Comparison of ENCODE assay signal across 29 cellular contexts in the genomic region with DNA sequence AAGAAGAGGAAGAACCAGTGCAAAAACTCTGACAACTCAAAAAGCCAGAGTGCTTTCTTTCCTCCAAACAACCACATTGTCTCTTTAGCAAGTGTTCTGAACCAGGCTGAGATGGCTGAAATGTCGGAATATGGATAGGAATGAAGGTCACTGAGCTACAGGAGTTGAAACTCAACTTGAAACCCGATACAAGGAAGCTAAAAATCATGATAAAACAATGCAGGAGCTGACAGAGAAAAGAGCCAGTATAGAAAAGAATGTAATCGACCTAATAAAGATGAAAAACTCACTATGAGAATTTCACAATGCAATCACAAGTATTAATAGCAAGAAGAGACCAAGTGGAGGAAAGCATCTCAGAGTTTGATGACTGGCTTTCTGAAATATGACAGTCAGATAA. TPM values are rescaled to one million over a fixed set of nuclear protein-coding genes. Genes with fewer than 3 reads are reported as not detected.
DNase-seq lines count a peak whose midpoint lies in the region; ATAC-seq and TF ChIP-seq lines count a peak whose summit lies in the region.
"Had no signal": no experiment of that assay in that cellular context is flagged by ENCODE, and none has a peak within 500 bp of the region (broad histone marks: within the 10 kb centered on the region; RNA-seq: fewer than 3 reads in every experiment).

No MANE protein-coding gene starts in this region.

- no peaks in the 10 kb centered on the region for H4K20me1 ChIP-seq in GM23338 (replicated peaks; ENCODE audit: insufficient read depth)
- H4K20me1 ChIP-seq: BLaER1 treated with 17β-estradiol and CSF1 and Interleukin-3, amounts not matched to agents 10 nM and 100 nM had no signal

- H3F3A ChIP-seq in GM23338 (replicated peaks; ENCODE audit: low read depth) = no peaks in the 10 kb centered on the region

- H3K79me2 ChIP-seq in GM23338 (replicated peaks; ENCODE audit: insufficient read depth) = no peaks in the 10 kb centered on the region

- DNase-seq in Calu3 (no peak), GM23338 (ENCODE audit: low spot score) (no peak), iris pigment epithelial cell (ENCODE audit: low read depth) (peak; percentile 60), NK-92 (lab: John Stamatoyannopoulos, UW; ENCODE audit: unreplicated experiment) (no peak), endodermal cell (no peak)
- no peak for DNase-seq in activated CD4-positive, alpha-beta T cell treated with anti-CD3 and anti-CD28 coated beads, Interleukin-2, amount 50 U/mL, for 1 hour
- DNase-seq: AML-193; CD4-positive, alpha-beta memory T cell; COR-L47; EL; GDM1; GOT3; HCEC 1CT; Kasumi-1; NCI-H1105; NCI-H1436 treated with DMSO at 0.1 percent for 48 hours; NCI-H187 treated with DMSO at 0.1 percent for 48 hours; NCI-H446 treated with DMSO at 0.1 percent for 48 hours; NCI-H526; NCI-H82; SHP77; SW 1271 had no signal

- H3K4me1 Mint-ChIP-seq in Calu3 (ENCODE audit: low read depth, unreplicated experiment) (peaks cover 20% of the 10 kb centered on the region), GM23338 (peaks cover 15% of the 10 kb centered on the region), endodermal cell (peaks cover 10% of the 10 kb centered on the region)

- intact Hi-C loops in Calu3 (cut with micrococcal nuclease; ENCODE audit: unreplicated experiment) = no loop called here

- no peak overlapping the region for H3K4me2 ChIP-seq in GM23338
- H3K4me2 ChIP-seq: A549 had no signal

- H3K9ac ChIP-seq in endodermal cell (ENCODE audit: extremely low read depth, low read length, poor library complexity, severe bottlenecking) = no peak overlapping the region
- H3K9ac ChIP-seq: BLaER1 treated with 17β-estradiol and CSF1 and Interleukin-3, amounts not matched to agents 10 nM and 100 nM had no signal

- H3K4me1 ChIP-seq in GM23338 (ENCODE audit: insufficient read depth) (peaks cover 20% of the 10 kb centered on the region), endodermal cell (ENCODE audit: control insufficient read depth, insufficient read depth, low read length) (no peaks in the 10 kb centered on the region)
- H3K4me1 ChIP-seq: A549 had no signal

- 94 to 96% methylated on average over 2 of the region's 3 CpGs for WGBS in endodermal cell (ENCODE audit: insufficient coverage in 1 of 2, insufficient read length in 1 of 2), 2 experiments

- H3K9me2 ChIP-seq in GM23338 (ENCODE audit: insufficient read depth) = no peaks in the 10 kb centered on the region; the same call in 1 of the 2 replicates

- H3K36me3 Mint-ChIP-seq in Calu3 (ENCODE audit: insufficient read depth, unreplicated experiment) (no peaks in the 10 kb centered on the region), GM23338 (ENCODE audit: low read depth) (peaks cover 3% of the 10 kb centered on the region; the same call in 1 of the 3 replicates), endodermal cell (ENCODE audit: low read depth) (no peaks in the 10 kb centered on the region)

- no TSS peak for BruUV-seq in Calu3 (replicated peaks; lab: Mats Ljungman, UMichigan)

- CTCF ChIA-PET in Calu3 (lab: Charles Lee) = no interaction called here

- H3K27me3 ChIP-seq in GM23338 (ENCODE audit: insufficient read depth) (no peaks in the 10 kb centered on the region), endodermal cell (ENCODE audit: control insufficient read depth, insufficient read depth, low read length, poor library complexity, severe bottlenecking) (no peaks in the 10 kb centered on the region)

- ATAC-seq in GM23338 = no peak
- peak; percentile 66 for ATAC-seq in SK-N-SH treated with all-trans-retinoic acid at 6 μM for 48 hours
- ATAC-seq: A549, GM12878, K562, Panc1 had no signal

- H3K27me3 Mint-ChIP-seq in Calu3 (ENCODE audit: unreplicated experiment) (no peaks in the 10 kb centered on the region), GM23338 (ENCODE audit: insufficient read depth, low read depth, poor library complexity) (peaks cover 1% of the 10 kb centered on the region), endodermal cell (ENCODE audit: insufficient read depth) (peaks cover 6% of the 10 kb centered on the region)
- H3K27me3 Mint-ChIP-seq: CD4-positive, alpha-beta memory T cell had no signal

- H3K9me3 ChIP-seq in endodermal cell (ENCODE audit: control insufficient read depth, low read length) = no peaks in the 10 kb centered on the region
- H3K9me3 ChIP-seq: A549 had no signal

- H3K27ac Mint-ChIP-seq in Calu3 (ENCODE audit: unreplicated experiment) (peak overlapping the region; percentile 2), GM23338 (no peak overlapping the region), endodermal cell (no peak overlapping the region)
- H3K27ac Mint-ChIP-seq: CD4-positive, alpha-beta memory T cell had no signal

- H3K4me3 Mint-ChIP-seq in Calu3 (ENCODE audit: low read depth, unreplicated experiment) (no peak overlapping the region), GM23338 (no peak overlapping the region), endodermal cell (no peak overlapping the region)
- H3K4me3 Mint-ChIP-seq: CD4-positive, alpha-beta memory T cell had no signal

- TF ChIP-seq CTCF in Calu3 (IDR thresholded peaks at IDR 0.05; ENCODE audit: unreplicated experiment) = no peak
- no peak for TF ChIP-seq CTCF in GM23338 (conservative IDR thresholded peaks at IDR 0.05; ENCODE audit: low read depth in 2 of 2)
- TF ChIP-seq CTCF in endodermal cell (conservative IDR thresholded peaks at IDR 0.05) = no peak

- H3K9me3 Mint-ChIP-seq in Calu3 (ENCODE audit: low read depth, unreplicated experiment) (peaks cover 4% of the 10 kb centered on the region), GM23338 (peaks cover 7% of the 10 kb centered on the region; the same call in 1 of the 3 replicates), endodermal cell (peaks cover 7% of the 10 kb centered on the region)

- H3K4me3 ChIP-seq in GM23338 (no peak overlapping the region), endodermal cell (ENCODE audit: low read length) (no peak overlapping the region)
- H3K4me3 ChIP-seq: A549; BLaER1 treated with 17β-estradiol and CSF1 and Interleukin-3, amounts not matched to agents 10 nM and 100 nM; GM12878; K562 had no signal

- H2AFZ ChIP-seq in GM23338 = 0 out of 2 replicates have a peak overlapping the region, but pooled peaks have one; percentile 2

- H3K36me3 ChIP-seq in GM23338 (ENCODE audit: insufficient read depth) = no peaks in the 10 kb centered on the region
- no peaks in the 10 kb centered on the region for H3K36me3 ChIP-seq in endodermal cell (ENCODE audit: control insufficient read depth, insufficient read depth, low read length)
- H3K36me3 ChIP-seq: BLaER1 treated with 17β-estradiol and CSF1 and Interleukin-3, amounts not matched to agents 10 nM and 100 nM had no signal

- H3K27ac ChIP-seq in GM23338 (ENCODE audit: low read depth) (no peak overlapping the region), endodermal cell (ENCODE audit: low read depth, low read length) (no peak overlapping the region)
- H3K27ac ChIP-seq: A549; BLaER1 treated with 17β-estradiol and CSF1 and Interleukin-3, amounts not matched to agents 10 nM and 100 nM; RWPE1 had no signal

TF ChIP-seq in GM23338, 12 proteins besides CTCF, POLR2A, EP300 and RAD21 (continues in another document):
- TF ChIP-seq STAT1 (IDR thresholded peaks at IDR 0.05; ENCODE audit: unreplicated experiment) = no peak
- no peak for TF ChIP-seq EZH2 (IDR thresholded peaks at IDR 0.05; ENCODE audit: low read depth, unreplicated experiment)
- TF ChIP-seq NANOG (IDR thresholded peaks at IDR 0.05; ENCODE audit: borderline replicate concordance) = no peak
- TF ChIP-seq POLR2AphosphoS5 (IDR thresholded peaks at IDR 0.05; ENCODE audit: low read depth) = no peak
- TF ChIP-seq ZNF114 (CRISPR knock-in tag; IDR thresholded peaks at IDR 0.05) = no peak
- TF ChIP-seq ETS1 (IDR thresholded peaks at IDR 0.05) = no peak
- TF ChIP-seq CREB1 (CRISPR knock-in tag; IDR thresholded peaks at IDR 0.05; ENCODE audit: low read depth) = no peak

TF ChIP-seq in SK-N-SH treated with all-trans-retinoic acid at 6 μM for 48 hours, 23 proteins besides CTCF, POLR2A, EP300 and RAD21 (continues in another document):
- TF ChIP-seq, protein P1, sequence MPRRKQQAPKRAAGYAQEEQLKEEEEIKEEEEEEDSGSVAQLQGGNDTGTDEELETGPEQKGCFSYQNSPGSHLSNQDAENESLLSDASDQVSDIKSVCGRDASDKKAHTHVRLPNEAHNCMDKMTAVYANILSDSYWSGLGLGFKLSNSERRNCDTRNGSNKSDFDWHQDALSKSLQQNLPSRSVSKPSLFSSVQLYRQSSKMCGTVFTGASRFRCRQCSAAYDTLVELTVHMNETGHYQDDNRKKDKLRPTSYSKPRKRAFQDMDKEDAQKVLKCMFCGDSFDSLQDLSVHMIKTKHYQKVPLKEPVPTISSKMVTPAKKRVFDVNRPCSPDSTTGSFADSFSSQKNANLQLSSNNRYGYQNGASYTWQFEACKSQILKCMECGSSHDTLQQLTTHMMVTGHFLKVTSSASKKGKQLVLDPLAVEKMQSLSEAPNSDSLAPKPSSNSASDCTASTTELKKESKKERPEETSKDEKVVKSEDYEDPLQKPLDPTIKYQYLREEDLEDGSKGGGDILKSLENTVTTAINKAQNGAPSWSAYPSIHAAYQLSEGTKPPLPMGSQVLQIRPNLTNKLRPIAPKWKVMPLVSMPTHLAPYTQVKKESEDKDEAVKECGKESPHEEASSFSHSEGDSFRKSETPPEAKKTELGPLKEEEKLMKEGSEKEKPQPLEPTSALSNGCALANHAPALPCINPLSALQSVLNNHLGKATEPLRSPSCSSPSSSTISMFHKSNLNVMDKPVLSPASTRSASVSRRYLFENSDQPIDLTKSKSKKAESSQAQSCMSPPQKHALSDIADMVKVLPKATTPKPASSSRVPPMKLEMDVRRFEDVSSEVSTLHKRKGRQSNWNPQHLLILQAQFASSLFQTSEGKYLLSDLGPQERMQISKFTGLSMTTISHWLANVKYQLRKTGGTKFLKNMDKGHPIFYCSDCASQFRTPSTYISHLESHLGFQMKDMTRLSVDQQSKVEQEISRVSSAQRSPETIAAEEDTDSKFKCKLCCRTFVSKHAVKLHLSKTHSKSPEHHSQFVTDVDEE (CRISPR knock-in tag; IDR thresholded peaks at IDR 0.05) = no peak
- TF ChIP-seq GLIS3 (CRISPR knock-in tag; IDR thresholded peaks at IDR 0.05) = no peak
- TF ChIP-seq BACH2 (CRISPR knock-in tag; IDR thresholded peaks at IDR 0.05; ENCODE audit: borderline replicate concordance) = no peak
- TF ChIP-seq ZC3H10 (CRISPR knock-in tag; IDR thresholded peaks at IDR 0.05) = no peak

RNA-seq across cellular contexts. Expression of gene EIF2AK3, which starts 15.0 kb away (rescaled TPM):
- total RNA-seq in Calu3 (2022) = 16.1 and 17.4 TPM in 2 replicates
- 23.2 and 24.2 TPM in 2 replicates for total RNA-seq in GM23338 (2014; rRNA removed; shearing (Covaris generic))
- polyA plus RNA-seq in GM23338 (2016; fragmentation: Nextera tagmentation; extraction: Ambion mirVana) = 4.3 and 5.9 TPM in 2 replicates
- 10 to 100 TPM; 26.3 to 45.2 TPM for total RNA-seq in endodermal cell
- 17.9 TPM for polyA plus RNA-seq in endodermal cell (2013, experiment 1 of 2)
- polyA plus RNA-seq in endodermal cell (2013, experiment 2 of 2) = 20.4 TPM

RNA-seq across cellular contexts. Expression of gene RPIA, which starts 49.2 kb away (rescaled TPM):
- total RNA-seq in Calu3 (2022) (23.3 and 23.8 TPM in 2 replicates), endodermal cell (10 to 100 TPM; 16.2 to 26.0 TPM)
- 15.2 and 18.8 TPM in 2 replicates for total RNA-seq in GM23338 (2014; rRNA removed; shearing (Covaris generic))
- 22.0 and 22.5 TPM in 2 replicates for polyA plus RNA-seq in GM23338 (2016; fragmentation: Nextera tagmentation; extraction: Ambion mirVana)
- 23.4 TPM for polyA plus RNA-seq in endodermal cell (2013, experiment 1 of 2)
- 22.4 TPM for polyA plus RNA-seq in endodermal cell (2013, experiment 2 of 2)
